Comparison of ENCODE assay signal across 18 cellular contexts in the genomic region with DNA sequence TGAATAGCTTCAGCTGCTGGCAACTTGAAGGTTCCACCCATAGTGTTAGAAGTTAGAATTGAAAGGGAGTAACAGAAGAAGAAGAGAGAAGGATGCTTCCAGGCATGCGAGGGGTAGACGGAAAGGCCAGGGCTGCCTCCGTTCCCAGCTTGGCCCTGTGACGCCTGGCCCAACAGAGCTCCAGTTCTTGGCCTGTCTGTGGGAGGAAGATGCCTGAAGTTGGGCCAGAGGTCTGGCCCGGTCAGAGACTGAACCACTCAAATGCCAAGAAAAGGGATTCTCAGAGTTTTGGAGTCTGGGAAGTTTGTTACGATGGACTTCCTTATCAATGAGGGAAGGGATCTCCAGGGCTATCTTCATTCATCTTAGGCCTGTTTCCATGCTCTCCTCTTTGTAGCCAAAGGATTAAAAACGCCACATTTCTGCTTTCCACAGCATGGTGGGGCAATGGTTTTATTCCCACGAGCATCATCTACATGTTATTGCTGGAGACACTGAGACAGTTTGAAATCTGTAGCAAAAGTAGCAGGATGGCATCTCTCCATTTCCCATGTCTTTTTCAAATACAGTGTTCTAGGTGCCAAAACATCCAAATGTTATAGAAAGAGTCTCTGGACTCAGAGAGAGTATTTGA.
DNase-seq lines count a peak whose midpoint lies in the region; ATAC-seq and TF ChIP-seq lines count a peak whose summit lies in the region.
"Had no signal": no experiment of that assay in that cellular context is flagged by ENCODE, and none has a peak within 500 bp of the region (broad histone marks: within the 10 kb centered on the region; RNA-seq: fewer than 3 reads in every experiment).

No MANE protein-coding gene starts in this region.

- intact Hi-C loops in Right ventricle myocardium superior (cut with DNase I) (no loop called here), left cardiac atrium (cut with DNase I) (no loop called here)

- ATAC-seq in Right ventricle myocardium superior (ENCODE audit: poor library complexity): peak; percentile 83
- ATAC-seq in left cardiac atrium: peak; percentile 87
- peak; percentile 51 for ATAC-seq in omental fat pad (ENCODE audit: low FRiP score)
- no peak for ATAC-seq in HG02610 (IDR thresholded peaks at IDR 0.05; ENCODE audit: unreplicated experiment)
- no peak for ATAC-seq in HG03571 (IDR thresholded peaks at IDR 0.05; ENCODE audit: unreplicated experiment)
- ATAC-seq: GM23338 had no signal

- H3K27ac ChIP-seq in right atrium auricular region: peak overlapping the region in 1 of 2 donors; percentile 26

- no peaks in the 10 kb centered on the region for H3K27me3 ChIP-seq in right atrium auricular region

- H3K4me1 ChIP-seq in right atrium auricular region: peaks cover 0 to 11% of the 10 kb centered on the region in 2 donors

- H3K4me3 ChIP-seq in right atrium auricular region: no peak overlapping the region
- H3K4me3 ChIP-seq: GM23338 had no signal

- H3K9me3 ChIP-seq in right atrium auricular region: no peaks in the 10 kb centered on the region

- peak; percentile 63 for DNase-seq in Right ventricle myocardium superior
- no peak for DNase-seq in right atrium auricular region (ENCODE audit: low spot score)
- DNase-seq in left cardiac atrium: peak; percentile 45
- no peak for DNase-seq in omental fat pad (ENCODE audit: low spot score)
- DNase-seq in NCI-H1105 treated with DMSO at 0.1 percent for 48 hours (lab: John Stamatoyannopoulos, UW): no peak
- no peak for DNase-seq in activated CD4-positive, alpha-beta T cell treated with anti-CD3 and anti-CD28 coated beads, Interleukin-2, amount 50 U/mL, for 4 hours
- DNase-seq: DMS53, GDM1, HCEC 1CT, Kasumi-1, NCI-H1417 treated with DMSO at 0.1 percent for 48 hours, NCI-H187, NCI-H446 treated with DMSO at 0.1 percent for 48 hours, NCI-H526 treated with DMSO at 0.1 percent for 48 hours, SHP77 had no signal

- TF ChIP-seq CTCF in right atrium auricular region (IDR thresholded peaks at IDR 0.05) (no peak), omental fat pad (IDR thresholded peaks at IDR 0.05) (no peak)

- no peaks in the 10 kb centered on the region for H3K36me3 ChIP-seq in right atrium auricular region

Comparison
In these comparisons a context has a peak if more than half of its experiments do, and no peak if none do; other contexts are left out.
1. DNase-seq: peak in Right ventricle myocardium superior (single experiment) and left cardiac atrium (single experiment); none in right atrium auricular region (single experiment), omental fat pad (single experiment), NCI-H1105 treated with DMSO at 0.1 percent for 48 hours (single experiment) and activated CD4-positive, alpha-beta T cell treated with anti-CD3 and anti-CD28 coated beads, Interleukin-2, amount 50 U/mL, for 4 hours (0 of 2).
2. ATAC-seq: peak in Right ventricle myocardium superior (single experiment), left cardiac atrium (2 of 2) and omental fat pad (single experiment); none in HG02610 (single experiment) and HG03571 (single experiment).